12 cellular contexts compared by ENCODE assay signal in genomic region chr3:49476563-49476962, GRCh38. TPM values are rescaled to one million over a fixed set of nuclear protein-coding genes. Genes with fewer than 3 reads are reported as not detected.
DNase-seq lines count a peak whose midpoint lies in the region; ATAC-seq lines count a peak whose summit lies in the region.
"Had no signal": no experiment of that assay in that cellular context is flagged by ENCODE, and none has a peak within 500 bp of the region (broad histone marks: within the 10 kb centered on the region; RNA-seq: fewer than 3 reads in every experiment).

No MANE protein-coding gene starts in this region.

- H3K27me3 Mint-ChIP-seq in stimulated activated naive CD8-positive, alpha-beta T cell treated with anti-CD3 and anti-CD28 coated beads, Interleukin-15, Interleukin-2, amounts not matched to agents 100 ng/mL and 50 ng/mL, for 24 hours, result no peaks in the 10 kb centered on the region

- DNase-seq in activated naive CD4-positive, alpha-beta T cell treated with anti-CD3 and anti-CD28 coated beads, Interleukin-2, amount 50 U/mL, for 72 hours (ENCODE audit: low spot score in 2 of 2), result peak; percentile 24 to 65
- no peak for DNase-seq in activated naive CD4-positive, alpha-beta T cell (lab: John Stamatoyannopoulos, UW)
- peak; percentile 57 for DNase-seq in NOMO-1 treated with DMSO at 0.1 percent for 48 hours (lab: John Stamatoyannopoulos, UW; ENCODE audit: unreplicated experiment)
- DNase-seq in amniotic epithelial cell (ENCODE audit: low read depth), result peak; percentile 50
- no peak for DNase-seq in NCI-H146 treated with DMSO at 0.1 percent for 48 hours (lab: John Stamatoyannopoulos, UW; ENCODE audit: unreplicated experiment)
- no peak for DNase-seq in T1000 (lab: John Stamatoyannopoulos, UW)
- DNase-seq: activated gamma-delta T cell treated with Interleukin-2 at 50 U/mL for 16 hours, C1 segment of cervical spinal cord, KG1 had no signal

- H3K36me3 Mint-ChIP-seq in activated naive CD4-positive, alpha-beta T cell treated with anti-CD3 and anti-CD28 coated beads, Interleukin-2, amount 50 U/mL, for 72 hours, result peaks cover 4 to 16% of the 10 kb centered on the region in 2 donors
- H3K36me3 Mint-ChIP-seq in stimulated activated naive CD8-positive, alpha-beta T cell treated with anti-CD3 and anti-CD28 coated beads, Interleukin-15, Interleukin-2, amounts not matched to agents 100 ng/mL and 50 ng/mL, for 24 hours (ENCODE audit: low read depth), result peaks cover 32% of the 10 kb centered on the region

- peak; percentile 56 to 98 for ATAC-seq in activated naive CD4-positive, alpha-beta T cell treated with anti-CD3 and anti-CD28 coated beads, Interleukin-2, amount 50 U/mL, for 72 hours
- ATAC-seq in GM19452 (IDR thresholded peaks at IDR 0.05; ENCODE audit: unreplicated experiment), result no peak

- H3K4me3 Mint-ChIP-seq in stimulated activated naive CD8-positive, alpha-beta T cell treated with anti-CD3 and anti-CD28 coated beads, Interleukin-15, Interleukin-2, amounts not matched to agents 100 ng/mL and 50 ng/mL, for 24 hours, result peak overlapping the region; percentile 52
- H3K4me3 Mint-ChIP-seq: mesothelial cell of epicardium had no signal

- peaks cover 32% of the 10 kb centered on the region for H3K4me1 Mint-ChIP-seq in stimulated activated naive CD8-positive, alpha-beta T cell treated with anti-CD3 and anti-CD28 coated beads, Interleukin-15, Interleukin-2, amounts not matched to agents 100 ng/mL and 50 ng/mL, for 24 hours (ENCODE audit: low read depth)

- H3K27ac Mint-ChIP-seq in activated naive CD4-positive, alpha-beta T cell treated with anti-CD3 and anti-CD28 coated beads, Interleukin-2, amount 50 U/mL, for 72 hours, result no peak overlapping the region
- H3K27ac Mint-ChIP-seq in stimulated activated naive CD8-positive, alpha-beta T cell treated with anti-CD3 and anti-CD28 coated beads, Interleukin-15, Interleukin-2, amounts not matched to agents 100 ng/mL and 50 ng/mL, for 24 hours, result peak overlapping the region; percentile 78
- H3K27ac Mint-ChIP-seq: mesothelial cell of epicardium had no signal

- no peaks in the 10 kb centered on the region for H3K9me3 Mint-ChIP-seq in activated naive CD4-positive, alpha-beta T cell treated with anti-CD3 and anti-CD28 coated beads, Interleukin-2, amount 50 U/mL, for 72 hours
- H3K9me3 Mint-ChIP-seq in stimulated activated naive CD8-positive, alpha-beta T cell treated with anti-CD3 and anti-CD28 coated beads, Interleukin-15, Interleukin-2, amounts not matched to agents 100 ng/mL and 50 ng/mL, for 24 hours, result no peaks in the 10 kb centered on the region
- H3K9me3 Mint-ChIP-seq: mesothelial cell of epicardium had no signal

RNA-seq across cellular contexts. Expression of gene DAG1, which starts 6.5 kb away (rescaled TPM):
- total RNA-seq in activated naive CD4-positive, alpha-beta T cell treated with anti-CD3 and anti-CD28 coated beads, Interleukin-2, amount 50 U/mL, for 72 hours, result 10 to 100 TPM in 1 of 2 donors, 1 to 10 TPM in 1; 9.3 to 10.1 TPM

RNA-seq across cellular contexts. Expression of gene NICN1, which starts 47.4 kb away (rescaled TPM):
- total RNA-seq in activated naive CD4-positive, alpha-beta T cell treated with anti-CD3 and anti-CD28 coated beads, Interleukin-2, amount 50 U/mL, for 72 hours, result 10 to 100 TPM in 1 of 2 donors, 1 to 10 TPM in 1; 8.1 to 12.4 TPM

RNA-seq across cellular contexts. Expression of gene AMT, which starts 54.3 kb away (rescaled TPM):
- total RNA-seq in activated naive CD4-positive, alpha-beta T cell treated with anti-CD3 and anti-CD28 coated beads, Interleukin-2, amount 50 U/mL, for 72 hours, result 1 to 10 TPM; 3.1 to 4.9 TPM

Comparison
In these comparisons a context has a peak if more than half of its experiments do, and no peak if none do; other contexts are left out.
1. DNase-seq: peak in activated naive CD4-positive, alpha-beta T cell treated with anti-CD3 and anti-CD28 coated beads, Interleukin-2, amount 50 U/mL, for 72 hours (2 of 2), NOMO-1 treated with DMSO at 0.1 percent for 48 hours (single experiment) and amniotic epithelial cell (single experiment); none in activated naive CD4-positive, alpha-beta T cell (0 of 4), NCI-H146 treated with DMSO at 0.1 percent for 48 hours (single experiment) and T1000 (single experiment).